2 cellular contexts compared by ENCODE assay signal in genomic region chr7:138151731-138152577, GRCh38.
TF ChIP-seq lines count a peak whose summit lies in the region.

No MANE protein-coding gene starts in this region.

TF ChIP-seq in K562, 482 proteins besides CTCF, POLR2A, EP300 and RAD21 (continued from another document):
- TF ChIP-seq SPI1 (IDR thresholded peaks at IDR 0.05; ENCODE audit: borderline replicate concordance, low read depth, low read length), result no peak
- TF ChIP-seq SRF (CRISPR knock-in tag; IDR thresholded peaks at IDR 0.05), result no peak
- peak; percentile 50 for TF ChIP-seq FOSL1 (tag; conservative IDR thresholded peaks at IDR 0.05)
- no peak for TF ChIP-seq MTA2 (IDR thresholded peaks at IDR 0.05; ENCODE audit: low read depth)
- no peak for TF ChIP-seq PRPF4 (IDR thresholded peaks at IDR 0.05; ENCODE audit: insufficient read depth, low read depth, low read length, poor library complexity, severe bottlenecking)

TF ChIP-seq in HepG2, 621 proteins besides CTCF, POLR2A, EP300 and RAD21 (continued from another document and continues in another):
- TF ChIP-seq ZNF547 (CRISPR knock-in tag; IDR thresholded peaks at IDR 0.05) (0 out of 2 replicates have a peak, but pooled peaks have one; percentile 4), ZSCAN25 (CRISPR knock-in tag; IDR thresholded peaks at IDR 0.05) (no peak), ZNF609 (CRISPR knock-in tag; IDR thresholded peaks at IDR 0.05; ENCODE audit: borderline replicate concordance) (peak; percentile 61; the same call in 1 of the 2 replicates), GFI1 (CRISPR knock-in tag; IDR thresholded peaks at IDR 0.05; ENCODE audit: borderline replicate concordance) (peak; percentile 89), FOXO1 (CRISPR knock-in tag; IDR thresholded peaks at IDR 0.05) (peak; percentile 66; the same call in 1 of the 2 replicates), ZNF292 (CRISPR knock-in tag; IDR thresholded peaks at IDR 0.05; ENCODE audit: borderline replicate concordance, low read depth) (peak; percentile 56; the same call in 1 of the 2 replicates), ZNF800 (CRISPR knock-in tag; IDR thresholded peaks at IDR 0.05) (no peak), GATA4 (IDR thresholded peaks at IDR 0.05; ENCODE audit: borderline replicate concordance, low read depth) (peak; percentile 70; the same call in 1 of the 2 replicates), ZNF503 (CRISPR knock-in tag; IDR thresholded peaks at IDR 0.05) (peak; percentile 55; the same call in 1 of the 2 replicates), PRDM10 (CRISPR knock-in tag; IDR thresholded peaks at IDR 0.05; ENCODE audit: low read depth) (no peak), KDM2A (CRISPR knock-in tag; IDR thresholded peaks at IDR 0.05; ENCODE audit: borderline replicate concordance, low read depth) (no peak), ZFP91 (CRISPR knock-in tag; IDR thresholded peaks at IDR 0.05; ENCODE audit: borderline replicate concordance) (no peak), SOX5 (CRISPR knock-in tag; IDR thresholded peaks at IDR 0.05; ENCODE audit: borderline replicate concordance) (peak; percentile 92), AHR (CRISPR knock-in tag; IDR thresholded peaks at IDR 0.05) (no peak), ARID3A (IDR thresholded peaks at IDR 0.05; ENCODE audit: low read depth, low read length) (peak; percentile 36; the same call in 1 of the 2 replicates), ZNF703 (CRISPR knock-in tag; IDR thresholded peaks at IDR 0.05; ENCODE audit: borderline replicate concordance) (no peak), ZBTB33 (CRISPR knock-in tag; IDR thresholded peaks at IDR 0.05) (no peak), POLR2G (IDR thresholded peaks at IDR 0.05; ENCODE audit: low read depth, low read length) (no peak), ZMYM4 (CRISPR knock-in tag; IDR thresholded peaks at IDR 0.05) (peak; percentile 76), ZNF225 (CRISPR knock-in tag; IDR thresholded peaks at IDR 0.05) (no peak), ZSCAN12 (CRISPR knock-in tag; IDR thresholded peaks at IDR 0.05) (no peak), ZNF430 (CRISPR knock-in tag; IDR thresholded peaks at IDR 0.05) (peak; percentile 66; the same call in 1 of the 2 replicates), ZHX2 (IDR thresholded peaks at IDR 0.05; ENCODE audit: low read depth) (no peak), ZHX2 (CRISPR knock-in tag; IDR thresholded peaks at IDR 0.05; ENCODE audit: borderline replicate concordance) (no peak), ZNF264 (CRISPR knock-in tag; IDR thresholded peaks at IDR 0.05) (no peak)
